ENCODE assay signal across 8 cellular contexts in the genomic region with DNA sequence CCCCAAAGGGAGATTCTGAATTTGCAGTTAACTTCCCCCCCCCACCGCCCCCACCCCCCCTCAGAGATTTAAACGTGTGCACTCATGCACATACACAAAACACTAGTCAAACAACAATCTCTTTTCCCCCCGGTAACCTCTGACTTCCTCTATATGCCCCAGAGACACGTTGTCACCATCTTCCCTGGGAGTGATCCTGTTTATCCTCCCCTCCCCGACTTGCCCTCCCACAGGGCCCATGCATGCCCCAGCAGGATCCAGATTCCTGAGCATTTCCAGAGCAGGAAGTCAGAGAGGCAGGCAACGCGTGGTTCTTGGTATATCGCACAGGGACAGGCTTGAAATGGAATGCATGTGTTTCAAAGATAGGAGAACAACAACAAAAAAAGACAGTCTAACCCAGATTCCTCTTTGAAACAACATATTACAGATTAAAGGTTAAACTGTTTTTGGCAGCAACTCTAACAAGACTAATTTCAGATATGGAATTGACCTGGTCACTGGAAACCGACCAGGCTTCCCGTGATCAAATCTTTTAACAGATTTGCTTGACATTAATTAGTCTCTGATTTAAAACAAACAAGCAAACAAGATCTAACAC. TPM values are rescaled to one million over a fixed set of nuclear protein-coding genes. Genes with fewer than 3 reads are reported as not detected.
DNase-seq lines count a peak whose midpoint lies in the region; ATAC-seq, FAIRE-seq and TF ChIP-seq lines count a peak whose summit lies in the region.

No MANE protein-coding gene starts in this region.

- BruUV-seq in HepG2 (replicated peaks; lab: Mats Ljungman, UMichigan) = no TSS peak

- CTCF ChIA-PET in HepG2 (lab: Yijun Ruan, JAX; ENCODE audit: low intra/inter-chr PET ratio, low total read pairs) = no interaction called here

- TF ChIP-seq EP300 in HepG2 (IDR thresholded peaks at IDR 0.05; ENCODE audit: low read depth in 2 of 2, low read length in 2 of 2) = peak in 1 of 2 experiments; percentile 32; a peak in 2 of 4 replicates
- no peak for TF ChIP-seq EP300 in HepG2 (CRISPR knock-in tag; IDR thresholded peaks at IDR 0.05; ENCODE audit: borderline replicate concordance)

- TF ChIP-seq CTCF in OCI-LY1 (IDR thresholded peaks at IDR 0.05; ENCODE audit: low read length) (no peak), choroid plexus epithelial cell (conservative IDR thresholded peaks at IDR 0.05; ENCODE audit: low read depth, low read length) (no peak), HepG2 (CRISPR knock-in tag; IDR thresholded peaks at IDR 0.05) (no peak), thoracic aorta (IDR thresholded peaks at IDR 0.05) (no peak)

- peak overlapping the region; percentile 86 for H3K4me2 ChIP-seq in OCI-LY1 (ENCODE audit: low read length)
- H3K4me2 ChIP-seq in HepG2 (ENCODE audit: low read depth, low read length) = peak overlapping the region; percentile 91

- WGBS in HepG2 (ENCODE audit: low lambda C conversion rate) = 1% methylated on average over 10 of the region's 10 CpGs

- H3K27me3 ChIP-seq in OCI-LY1 (ENCODE audit: insufficient read depth, low read length) (no peaks in the 10 kb centered on the region), HepG2 (ENCODE audit: control insufficient read depth in 1 of 2, insufficient read depth in 2 of 2, low read length in 2 of 2) (no peaks in the 10 kb centered on the region; a peak in 1 of 5 replicates), thoracic aorta (replicated peaks; ENCODE audit: insufficient read depth) (no peaks in the 10 kb centered on the region)

- H3K36me3 ChIP-seq in OCI-LY1 (ENCODE audit: insufficient read depth, low read length) (0 out of 2 replicates have a peak, but pooled peaks cover 2% of the 10 kb centered on the region), HepG2 (replicated peaks in 1 of 2; ENCODE audit: control insufficient read depth in 1 of 2, insufficient read depth in 2 of 2, low read length in 2 of 2) (peaks cover under 1 to 6% of the 10 kb centered on the region in 2 experiments; a peak in 3 of 5 replicates), thoracic aorta (no peaks in the 10 kb centered on the region)

- no peaks in the 10 kb centered on the region for H3K9me3 ChIP-seq in OCI-LY1 (ENCODE audit: low read length)
- no peaks in the 10 kb centered on the region for H3K9me3 ChIP-seq in HepG2 (ENCODE audit: low read length)
- no peaks in the 10 kb centered on the region for H3K9me3 ChIP-seq in thoracic aorta

- 0 out of 2 replicates have a peak, but pooled peaks cover 8% of the 10 kb centered on the region for H3K79me2 ChIP-seq in OCI-LY1 (ENCODE audit: insufficient read depth, low read length)
- H3K79me2 ChIP-seq in HepG2 (ENCODE audit: insufficient read depth, low read length) = peaks cover 59% of the 10 kb centered on the region

- ATAC-seq in HepG2 (peak; percentile 49), thoracic aorta (ENCODE audit: insufficient number of reproducible peaks, low FRiP score, low read depth) (no peak)

- 0 out of 4 replicates have a peak, but pooled peaks of 1 of the 2 experiments have one; percentile 59 for TF ChIP-seq POLR2A in HepG2 (IDR thresholded peaks at IDR 0.05; ENCODE audit: insufficient read depth in 1 of 2, low read depth in 2 of 2, low read length in 2 of 2)

- peak; percentile 82 for FAIRE-seq in HepG2 (lab: Jason Lieb, UNC)

- no peaks in the 10 kb centered on the region for H3F3A ChIP-seq in OCI-LY1 (ENCODE audit: insufficient read depth, low read length)

- H3K4me1 ChIP-seq in OCI-LY1 (ENCODE audit: insufficient read depth, low read length, severe bottlenecking) (peaks cover 29% of the 10 kb centered on the region), HepG2 (ENCODE audit: insufficient read depth, low read length) (peaks cover 57% of the 10 kb centered on the region), thoracic aorta (ENCODE audit: control insufficient read depth in 1 of 2, low read depth in 2 of 2) (peaks cover 22 to 34% of the 10 kb centered on the region in 2 donors)

- H3K27ac ChIP-seq in OCI-LY1 (ENCODE audit: low read depth, low read length, poor library complexity, severe bottlenecking) = no peak overlapping the region
- peak overlapping the region; percentile 96 for H3K27ac ChIP-seq in HepG2 (ENCODE audit: extremely low read length, insufficient read depth, low read length)
- H3K27ac ChIP-seq in thoracic aorta = peak overlapping the region; percentile 87 to 98

- peak overlapping the region; percentile 76 for H3K9ac ChIP-seq in OCI-LY1 (ENCODE audit: low read length)
- peak overlapping the region; percentile 97 for H3K9ac ChIP-seq in HepG2 (ENCODE audit: insufficient read depth, low read depth, low read length)

- in situ Hi-C loops in HepG2 (cut with HindIII; ENCODE audit: extremely low pct_ligation_motif_present, low pct_unique_long_range_greater_than_20kb) = loop anchor here (5.0 kb wide), 3 partner anchors 119 to 329 kb away; no protein-coding TSS in a partner anchor

- POLR2A ChIA-PET in HepG2 (lab: Yijun Ruan, JAX) = interaction anchor here (1.2 to 4.7 kb wide), 4 partner anchors 20 to 237 kb away, joined by 3 to 44 read pairs (median 6); partner anchors contain the start of gene MANBAL

- peak; percentile 35 for DNase-seq in activated CD8-positive, alpha-beta memory T cell treated with anti-CD3 and anti-CD28 coated beads for 24 hours
- DNase-seq in activated CD8-positive, alpha-beta memory T cell treated with anti-CD3 and anti-CD28 coated beads, Interleukin-2, amount 50 U/mL, for 48 hours = no peak
- DNase-seq in choroid plexus epithelial cell (ENCODE audit: low read depth) (peak; percentile 70), HepG2 (ENCODE audit: low spot score) (peak; percentile 73), thoracic aorta (ENCODE audit: low spot score) (no peak), NCI-H446 (lab: John Stamatoyannopoulos, UW) (no peak)
- no peak for DNase-seq in stimulated activated CD4-positive, alpha-beta T cell treated with anti-CD3 and anti-CD28 coated beads, Interleukin-4, amount 100 ng/mL, for 24 hours

- H4K20me1 ChIP-seq in OCI-LY1 (ENCODE audit: insufficient read depth, low read length) (no peaks in the 10 kb centered on the region; the same call in 1 of the 2 replicates), HepG2 (ENCODE audit: insufficient read depth, low read length) (peaks cover 30% of the 10 kb centered on the region)

- no peak for TF ChIP-seq RAD21 in HepG2 (CRISPR knock-in tag; IDR thresholded peaks at IDR 0.05)

- intact Hi-C loops in HepG2 (cut with micrococcal nuclease; ENCODE audit: unreplicated experiment) = no loop called here

- no peak overlapping the region for H2AFZ ChIP-seq in OCI-LY1 (ENCODE audit: low read length)
- H2AFZ ChIP-seq in HepG2 (ENCODE audit: low read length) = no peak overlapping the region

- H3K4me3 ChIP-seq in OCI-LY1 (ENCODE audit: low read depth, low read length, poor library complexity, severe bottlenecking) = peak overlapping the region; percentile 97
- H3K4me3 ChIP-seq in choroid plexus epithelial cell (ENCODE audit: low read depth, low read length) = peak overlapping the region; percentile 98
- peak overlapping the region; percentile 82 to 100 (median 95) for H3K4me3 ChIP-seq in HepG2 (replicated peaks in 1 of 3; ENCODE audit: insufficient read depth in 1 of 3, low read depth in 2 of 3, low read length in 3 of 3)
- H3K4me3 ChIP-seq in thoracic aorta = peak overlapping the region; percentile 100

- no peaks in the 10 kb centered on the region for H3K9me2 ChIP-seq in OCI-LY1 (ENCODE audit: low read depth, low read length)

RNA-seq across cellular contexts. Expression of gene BLCAP, which starts 1.3 kb away (rescaled TPM):
- total RNA-seq in HepG2 (2016; rRNA removed; fragmentation: Illumina TruSeq; extraction: Trizol) (34.9 and 52.4 TPM in 2 replicates), thoracic aorta (10 to 100 TPM; 28.4 to 42.0 TPM)
- 17.2 and 22.5 TPM in 2 replicates for total RNA-seq in HepG2 (2016; cell fraction: cytosol; rRNA removed; fragmentation: Illumina TruSeq; extraction: Trizol; ENCODE audit: low read depth)
- total RNA-seq in HepG2 (2016; cell fraction: insoluble cytoplasmic fraction; rRNA removed; fragmentation: Illumina TruSeq; extraction: Trizol) = 38.0 and 49.3 TPM in 2 replicates
- 51.0 and 56.2 TPM in 2 replicates for total RNA-seq in HepG2 (2016; cell fraction: membrane; rRNA removed; fragmentation: Illumina TruSeq; extraction: Trizol)
- total RNA-seq in HepG2 (2016; cell fraction: nucleus; rRNA removed; fragmentation: Illumina TruSeq; extraction: Trizol) = 51.2 and 62.7 TPM in 2 replicates
- polyA plus RNA-seq in HepG2 (2011; rRNA removed) = 86.8 and 87.3 TPM in 2 replicates
- 70.1 and 103 TPM in 2 replicates for polyA plus RNA-seq in HepG2 (2011; cell fraction: cytosol; rRNA removed)
- 88.0 and 105 TPM in 2 replicates for polyA plus RNA-seq in HepG2 (2011; cell fraction: nucleus; rRNA removed)
- 48.1 and 53.7 TPM in 2 replicates for polyA plus RNA-seq in HepG2 (2012)
- 20.3 and 24.7 TPM in 2 replicates for polyA plus RNA-seq in HepG2 (2016; cell fraction: cytosol; fragmentation: Illumina TruSeq; extraction: Trizol; ENCODE audit: low read depth)
- polyA plus RNA-seq in HepG2 (2016; cell fraction: insoluble cytoplasmic fraction; fragmentation: Illumina TruSeq; extraction: Trizol; ENCODE audit: low read depth) = 48.7 and 55.1 TPM in 2 replicates
- 52.2 and 55.0 TPM in 2 replicates for polyA plus RNA-seq in HepG2 (2016; cell fraction: membrane; fragmentation: Illumina TruSeq; extraction: Trizol; ENCODE audit: low read depth)
- polyA plus RNA-seq in HepG2 (2016; cell fraction: nucleus; fragmentation: Illumina TruSeq; extraction: Trizol; ENCODE audit: insufficient read depth, low read depth) = 97.6 and 101 TPM in 2 replicates
- polyA minus RNA-seq in HepG2 (2011; rRNA and poly(A)+ RNA removed; ENCODE audit: low replicate concordance) = 129 and 137 TPM in 2 replicates
- polyA minus RNA-seq in HepG2 (2011; cell fraction: cytosol; rRNA and poly(A)+ RNA removed) = 28.5 and 36.9 TPM in 2 replicates
- polyA minus RNA-seq in HepG2 (2011; cell fraction: nucleus; rRNA and poly(A)+ RNA removed) = 87.7 and 95.1 TPM in 2 replicates

RNA-seq across cellular contexts. Expression of gene NNAT, which starts 5.3 kb away (rescaled TPM):
- total RNA-seq in HepG2 (2016; rRNA removed; fragmentation: Illumina TruSeq; extraction: Trizol) (not detected in 2 replicates), thoracic aorta (under 1 TPM in 1 of 2 donors, not detected in 1; 0.81 TPM)
- not detected in 2 replicates for total RNA-seq in HepG2 (2016; cell fraction: cytosol; rRNA removed; fragmentation: Illumina TruSeq; extraction: Trizol; ENCODE audit: low read depth)
- total RNA-seq in HepG2 (2016; cell fraction: insoluble cytoplasmic fraction; rRNA removed; fragmentation: Illumina TruSeq; extraction: Trizol) = not detected in 2 replicates
- total RNA-seq in HepG2 (2016; cell fraction: membrane; rRNA removed; fragmentation: Illumina TruSeq; extraction: Trizol) = not detected in 2 replicates
- not detected in 2 replicates for total RNA-seq in HepG2 (2016; cell fraction: nucleus; rRNA removed; fragmentation: Illumina TruSeq; extraction: Trizol)
- polyA plus RNA-seq in HepG2 (2011; rRNA removed) = not detected in 2 replicates
- polyA plus RNA-seq in HepG2 (2011; cell fraction: cytosol; rRNA removed) = not detected in 2 replicates
- polyA plus RNA-seq in HepG2 (2011; cell fraction: nucleus; rRNA removed) = not detected in 2 replicates
- 1.4 and 1.6 TPM in 2 replicates for polyA plus RNA-seq in HepG2 (2012)
- not detected in 2 replicates for polyA plus RNA-seq in HepG2 (2016; cell fraction: cytosol; fragmentation: Illumina TruSeq; extraction: Trizol; ENCODE audit: low read depth)
- polyA plus RNA-seq in HepG2 (2016; cell fraction: insoluble cytoplasmic fraction; fragmentation: Illumina TruSeq; extraction: Trizol; ENCODE audit: low read depth) = not detected in 2 replicates
- not detected in 2 replicates for polyA plus RNA-seq in HepG2 (2016; cell fraction: membrane; fragmentation: Illumina TruSeq; extraction: Trizol; ENCODE audit: low read depth)
- not detected in 2 replicates for polyA plus RNA-seq in HepG2 (2016; cell fraction: nucleus; fragmentation: Illumina TruSeq; extraction: Trizol; ENCODE audit: insufficient read depth, low read depth)
- polyA minus RNA-seq in HepG2 (2011; rRNA and poly(A)+ RNA removed; ENCODE audit: low replicate concordance) = not detected in 2 replicates
- polyA minus RNA-seq in HepG2 (2011; cell fraction: cytosol; rRNA and poly(A)+ RNA removed) = not detected in 2 replicates
- polyA minus RNA-seq in HepG2 (2011; cell fraction: nucleus; rRNA and poly(A)+ RNA removed) = not detected in 2 replicates

Comparison
In these comparisons a context has a peak if more than half of its experiments do, and no peak if none do; other contexts are left out.
1. DNase-seq: peak in activated CD8-positive, alpha-beta memory T cell treated with anti-CD3 and anti-CD28 coated beads for 24 hours (single experiment), choroid plexus epithelial cell (single experiment) and HepG2 (single experiment); none in activated CD8-positive, alpha-beta memory T cell treated with anti-CD3 and anti-CD28 coated beads, Interleukin-2, amount 50 U/mL, for 48 hours (single experiment), thoracic aorta (single experiment), NCI-H446 (0 of 2) and stimulated activated CD4-positive, alpha-beta T cell treated with anti-CD3 and anti-CD28 coated beads, Interleukin-4, amount 100 ng/mL, for 24 hours (single experiment).
2. Peak in every context shown above with its lines, with median percentiles within 50 percentile points of each other: H3K4me3 ChIP-seq.